In genomic region chr10:22479419-22479818, GRCh38 we compare ENCODE assay signal across 1 cellular context.
A peak's percentile ranks its signal among the peaks of the same experiment; 100 is the strongest.
TF ChIP-seq lines count a peak whose summit lies in the region.

No MANE protein-coding gene starts in this region.

TF ChIP-seq in IMR-90, 13 proteins besides CTCF, POLR2A, EP300 and RAD21:
- TF ChIP-seq CEBPB (IDR thresholded peaks at IDR 0.05; ENCODE audit: low read depth, low read length) (peak; percentile 34; the same call in 1 of the 2 replicates), BHLHE40 (IDR thresholded peaks at IDR 0.05; ENCODE audit: low read depth, low read length) (no peak)
